In genomic region chr1:90000934-90001676, GRCh38 we compare ENCODE assay signal across 13 cellular contexts. TPM values are rescaled to one million over a fixed set of nuclear protein-coding genes. Genes with fewer than 3 reads are reported as not detected.
DNase-seq lines count a peak whose midpoint lies in the region; ATAC-seq and TF ChIP-seq lines count a peak whose summit lies in the region.
"Had no signal": no experiment of that assay in that cellular context is flagged by ENCODE, and none has a peak within 500 bp of the region (broad histone marks: within the 10 kb centered on the region; RNA-seq: fewer than 3 reads in every experiment).

No MANE protein-coding gene starts in this region.

- H3K4me1 ChIP-seq in OCI-LY3 (ENCODE audit: low read length) (peaks cover 8% of the 10 kb centered on the region), mesendoderm (ENCODE audit: control insufficient read depth, low read depth, low read length) (no peaks in the 10 kb centered on the region)

- H3K23ac ChIP-seq in mesendoderm (ENCODE audit: low read length): no peak overlapping the region

- no peak overlapping the region for H2AFZ ChIP-seq in OCI-LY3 (ENCODE audit: low read depth, low read length)

- no peak for DNase-seq in GM06990 (ENCODE audit: extremely low read depth, insufficient read length)
- peak; percentile 59 for DNase-seq in mesendoderm
- DNase-seq: activated T-cell treated with anti-CD3 and anti-CD28 coated beads, Interleukin-2, amount 50 U/mL, for 4 hours; H7; small intestine; T1000 had no signal

- H2BK120ac ChIP-seq in mesendoderm (ENCODE audit: low read depth, low read length): no peak overlapping the region

- peaks cover 69% of the 10 kb centered on the region for H3K79me2 ChIP-seq in OCI-LY3 (ENCODE audit: low read length)
- H3K79me2 ChIP-seq in mesendoderm (ENCODE audit: control insufficient read depth, insufficient read depth, low read length): peaks cover 34% of the 10 kb centered on the region

- no peak overlapping the region for H2BK15ac ChIP-seq in mesendoderm (replicated peaks; ENCODE audit: low read depth)

- ATAC-seq in GM21576 (IDR thresholded peaks at IDR 0.05; ENCODE audit: unreplicated experiment): peak; percentile 59
- ATAC-seq in HG03097 (IDR thresholded peaks at IDR 0.05; ENCODE audit: low FRiP score, unreplicated experiment): no peak
- ATAC-seq in GM21528 (IDR thresholded peaks at IDR 0.05; ENCODE audit: low FRiP score, unreplicated experiment): no peak
- ATAC-seq in GM19351 (IDR thresholded peaks at IDR 0.05; ENCODE audit: unreplicated experiment): no peak
- no peak for ATAC-seq in HG03442 (IDR thresholded peaks at IDR 0.05; ENCODE audit: unreplicated experiment)
- ATAC-seq: esophagus mucosa had no signal

- no peak overlapping the region for H3K4me2 ChIP-seq in OCI-LY3 (ENCODE audit: low read length)
- H3K4me2 ChIP-seq in mesendoderm (ENCODE audit: low read length): no peak overlapping the region

- H3K36me3 ChIP-seq in GM06990 (ENCODE audit: control insufficient read depth, insufficient read depth, low read length) (no peaks in the 10 kb centered on the region; the same call in none of the 2 replicates), OCI-LY3 (replicated peaks; ENCODE audit: low read depth, low read length) (peaks cover 14% of the 10 kb centered on the region), mesendoderm (ENCODE audit: control insufficient read depth, insufficient read depth, low read length) (no peaks in the 10 kb centered on the region)

- no peak overlapping the region for H3K4ac ChIP-seq in mesendoderm (ENCODE audit: low read depth, low read length)

- H2BK5ac ChIP-seq in mesendoderm (ENCODE audit: low read length): no peak overlapping the region

- H4K20me1 ChIP-seq in OCI-LY3 (ENCODE audit: insufficient read depth, low read length): peaks cover 27% of the 10 kb centered on the region

- no peak overlapping the region for H4K5ac ChIP-seq in mesendoderm (ENCODE audit: low read length)

- H3K27ac ChIP-seq in OCI-LY3 (ENCODE audit: low read length) (no peak overlapping the region), mesendoderm (ENCODE audit: low read depth, low read length) (no peak overlapping the region)

- H3K4me3 ChIP-seq in GM06990 (replicated peaks; ENCODE audit: low read depth, low read length): no peak overlapping the region
- no peak overlapping the region for H3K4me3 ChIP-seq in OCI-LY3 (ENCODE audit: low read length)
- H3K4me3 ChIP-seq in mesendoderm (ENCODE audit: low read length): no peak overlapping the region

- no CpG with 5 or more reads among the region's 2 CpGs for whole genome bisulfite sequencing in mesendoderm (ENCODE audit: extremely low coverage, insufficient coverage, low lambda C conversion rate)

- H3K27me3 ChIP-seq in GM06990 (replicated peaks; ENCODE audit: control insufficient read depth, insufficient read depth, low read length): no peaks in the 10 kb centered on the region
- H3K27me3 ChIP-seq in OCI-LY3 (ENCODE audit: low read depth, low read length): no peaks in the 10 kb centered on the region
- H3K27me3 ChIP-seq in mesendoderm (ENCODE audit: insufficient read depth, low read length, poor library complexity): no peaks in the 10 kb centered on the region

- no peak overlapping the region for H3K9ac ChIP-seq in OCI-LY3 (ENCODE audit: low read length)
- H3K9ac ChIP-seq in mesendoderm (ENCODE audit: low read length): no peak overlapping the region

- no peak overlapping the region for H3K56ac ChIP-seq in mesendoderm (ENCODE audit: low read length)

- H3K18ac ChIP-seq in mesendoderm (ENCODE audit: low read length): no peak overlapping the region

- no peaks in the 10 kb centered on the region for H3K9me3 ChIP-seq in OCI-LY3 (ENCODE audit: insufficient read depth, low read length)

- TF ChIP-seq CTCF in GM06990 (IDR thresholded peaks at IDR 0.05; ENCODE audit: insufficient read depth, low read length, poor library complexity, severe bottlenecking) (peak; percentile 31), OCI-LY3 (IDR thresholded peaks at IDR 0.05; ENCODE audit: low read depth, low read length) (peak; percentile 25; the same call in 1 of the 2 replicates)

- H2AK5ac ChIP-seq in mesendoderm (ENCODE audit: low read length): no peak overlapping the region

- H4K8ac ChIP-seq in mesendoderm (ENCODE audit: low read depth, low read length): no peak overlapping the region

- peaks cover 2% of the 10 kb centered on the region for H3K79me1 ChIP-seq in mesendoderm (ENCODE audit: low read length)

RNA-seq across cellular contexts. Expression of gene ZNF326, which starts 6.2 kb away (rescaled TPM):
- polyA plus RNA-seq in mesendoderm (2013, experiment 1 of 2): 38.4 TPM
- 37.5 TPM for polyA plus RNA-seq in mesendoderm (2013, experiment 2 of 2)
